Comparison of ENCODE assay signal across 8 cellular contexts in the genomic region with DNA sequence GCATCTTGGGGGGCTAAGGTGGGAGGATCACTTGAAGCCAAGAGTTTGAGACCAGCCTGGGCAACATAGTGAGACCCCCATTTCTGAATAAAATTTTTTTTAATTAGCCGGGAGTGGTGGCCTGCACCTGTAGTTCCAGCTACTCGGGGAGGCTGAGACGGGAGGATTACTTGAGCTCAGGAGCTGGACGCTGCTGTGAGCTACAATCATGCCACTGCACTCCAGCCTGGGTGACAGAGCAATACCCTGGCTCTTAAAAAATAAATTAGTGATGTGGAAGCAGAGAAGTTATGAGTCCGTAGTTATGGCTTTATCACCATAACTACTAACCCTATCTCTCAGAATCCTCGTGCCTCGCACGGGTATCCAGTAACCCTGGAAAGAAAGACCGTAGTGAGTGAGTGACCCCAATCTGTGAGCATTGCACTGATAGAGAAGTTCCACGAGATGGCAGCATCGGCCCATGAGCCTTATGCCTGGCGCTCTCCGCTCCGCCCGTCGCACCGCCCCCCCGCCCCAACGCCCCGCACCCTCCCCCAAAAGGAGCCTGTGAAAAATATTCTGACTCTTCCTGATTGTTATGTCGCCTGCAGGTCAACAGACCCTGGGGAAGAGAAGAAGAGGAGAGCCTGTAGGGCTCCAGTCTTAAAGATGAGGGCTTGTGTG. TPM values are rescaled to one million over a fixed set of nuclear protein-coding genes. Genes with fewer than 3 reads are reported as not detected.
DNase-seq lines count a peak whose midpoint lies in the region; ATAC-seq, FAIRE-seq and TF ChIP-seq lines count a peak whose summit lies in the region.

No MANE protein-coding gene starts in this region.

- H3K4me3 Mint-ChIP-seq in glutamatergic neuron (ENCODE audit: unreplicated experiment): no peak overlapping the region

- DNase-seq in AG08396 (ENCODE audit: low spot score) (peak; percentile 84), GM19238 (ENCODE audit: insufficient read length, low spot score) (peak; percentile 51), RCC 7860 (ENCODE audit: low spot score) (peak; percentile 41), glutamatergic neuron (no peak), posterior vena cava (ENCODE audit: low spot score) (peak; percentile 88), NCI-H774 (lab: John Stamatoyannopoulos, UW) (no peak)
- peak; percentile 19 for DNase-seq in activated gamma-delta T cell treated with anti-CD3 and anti-CD28 coated beads, Interleukin-2, amount 50 U/mL, for 16 hours (ENCODE audit: low read depth)

- no peak for ATAC-seq in HG03097 (IDR thresholded peaks at IDR 0.05; ENCODE audit: low FRiP score, unreplicated experiment)

- H3K9me3 Mint-ChIP-seq in glutamatergic neuron (ENCODE audit: unreplicated experiment): no peaks in the 10 kb centered on the region

- H3K27ac Mint-ChIP-seq in glutamatergic neuron (ENCODE audit: unreplicated experiment): no peak overlapping the region

- no peaks in the 10 kb centered on the region for H3K36me3 Mint-ChIP-seq in glutamatergic neuron (ENCODE audit: unreplicated experiment)

- no peaks in the 10 kb centered on the region for H3K27me3 Mint-ChIP-seq in glutamatergic neuron (ENCODE audit: unreplicated experiment)

- intact Hi-C loops in posterior vena cava (cut with DNase I): loop anchor here (10.0 kb wide), 5 partner anchors 261 to 581 kb away; no protein-coding TSS in a partner anchor

- no peak for FAIRE-seq in RCC 7860 (lab: Jason Lieb, UNC)

- H3K4me1 Mint-ChIP-seq in glutamatergic neuron (ENCODE audit: low read depth, unreplicated experiment): peaks cover 18% of the 10 kb centered on the region

- peak; percentile 76 for TF ChIP-seq CTCF in glutamatergic neuron (IDR thresholded peaks at IDR 0.05; ENCODE audit: partially characterized antibody, unreplicated experiment)

RNA-seq across cellular contexts. Expression of a gene that starts 4.9 kb away (rescaled TPM):
- total RNA-seq in glutamatergic neuron (ENCODE audit: unreplicated experiment) (7.8 TPM), posterior vena cava (1 to 10 TPM; 3.5 to 6.2 TPM)

Comparison
In these comparisons a context has a peak if more than half of its experiments do, and no peak if none do; other contexts are left out.
1. DNase-seq: peak in AG08396 (single experiment), GM19238 (single experiment), RCC 7860 (single experiment), activated gamma-delta T cell treated with anti-CD3 and anti-CD28 coated beads, Interleukin-2, amount 50 U/mL, for 16 hours (single experiment) and posterior vena cava (single experiment); none in glutamatergic neuron (single experiment) and NCI-H774 (single experiment).